Comparison of ENCODE assay signal across 2 cellular contexts in the genomic region with DNA sequence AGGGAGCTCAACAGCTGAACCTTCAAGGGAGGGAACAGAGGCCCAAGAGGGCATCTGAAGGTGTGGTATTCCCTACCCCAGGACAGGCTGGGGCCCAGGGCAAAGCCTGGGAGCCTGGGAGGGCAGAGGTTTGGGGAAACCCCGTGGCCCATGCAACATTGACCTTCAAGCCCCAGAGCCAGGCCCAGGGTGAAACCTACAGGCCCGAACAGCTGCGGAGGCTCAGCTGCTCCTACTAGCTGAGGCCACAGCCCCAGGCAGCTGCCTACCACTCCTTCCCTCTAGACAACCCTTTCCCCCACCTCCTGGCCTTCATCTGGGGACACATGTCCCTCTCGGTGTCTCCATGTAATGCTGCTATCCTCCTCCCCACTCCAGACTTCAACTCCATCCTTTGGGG.
TF ChIP-seq lines count a peak whose summit lies in the region.

No MANE protein-coding gene starts in this region.

TF ChIP-seq in GM12878, 131 proteins besides CTCF, POLR2A, EP300 and RAD21:
- 0 out of 2 replicates have a peak, but pooled peaks have one; percentile 8 for TF ChIP-seq TCF12 (IDR thresholded peaks at IDR 0.05; ENCODE audit: low read depth, low read length)
- no peak for TF ChIP-seq POU2F2 (IDR thresholded peaks at IDR 0.05; ENCODE audit: borderline replicate concordance, low read depth, low read length)
- TF ChIP-seq, protein P1, sequence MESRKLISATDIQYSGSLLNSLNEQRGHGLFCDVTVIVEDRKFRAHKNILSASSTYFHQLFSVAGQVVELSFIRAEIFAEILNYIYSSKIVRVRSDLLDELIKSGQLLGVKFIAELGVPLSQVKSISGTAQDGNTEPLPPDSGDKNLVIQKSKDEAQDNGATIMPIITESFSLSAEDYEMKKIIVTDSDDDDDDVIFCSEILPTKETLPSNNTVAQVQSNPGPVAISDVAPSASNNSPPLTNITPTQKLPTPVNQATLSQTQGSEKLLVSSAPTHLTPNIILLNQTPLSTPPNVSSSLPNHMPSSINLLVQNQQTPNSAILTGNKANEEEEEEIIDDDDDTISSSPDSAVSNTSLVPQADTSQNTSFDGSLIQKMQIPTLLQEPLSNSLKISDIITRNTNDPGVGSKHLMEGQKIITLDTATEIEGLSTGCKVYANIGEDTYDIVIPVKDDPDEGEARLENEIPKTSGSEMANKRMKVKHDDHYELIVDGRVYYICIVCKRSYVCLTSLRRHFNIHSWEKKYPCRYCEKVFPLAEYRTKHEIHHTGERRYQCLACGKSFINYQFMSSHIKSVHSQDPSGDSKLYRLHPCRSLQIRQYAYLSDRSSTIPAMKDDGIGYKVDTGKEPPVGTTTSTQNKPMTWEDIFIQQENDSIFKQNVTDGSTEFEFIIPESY (IDR thresholded peaks at IDR 0.05): no peak
- 0 out of 2 replicates have a peak, but pooled peaks have one; percentile 27 for TF ChIP-seq NR2F1 (conservative IDR thresholded peaks at IDR 0.05)

TF ChIP-seq in liver, 16 proteins besides CTCF, POLR2A, EP300 and RAD21:
- TF ChIP-seq RXRA (IDR thresholded peaks at IDR 0.05) (peak in 1 of 2 donors; percentile 17), FOXA1 (IDR thresholded peaks at IDR 0.05) (no peak), TAF1 (conservative IDR thresholded peaks at IDR 0.05) (no peak), FOXA2 (IDR thresholded peaks at IDR 0.05) (no peak), HNF4G (IDR thresholded peaks at IDR 0.05) (no peak), HNF4A (conservative IDR thresholded peaks at IDR 0.05) (peak; percentile 36 to 47), YY1 (IDR thresholded peaks at IDR 0.05) (no peak), SP1 (IDR thresholded peaks at IDR 0.05) (peak; percentile 38), JUND (IDR thresholded peaks at IDR 0.05) (no peak), EGR1 (IDR thresholded peaks at IDR 0.05; ENCODE audit: low read depth in 2 of 2) (no peak), GABPA (IDR thresholded peaks at IDR 0.05 in 1 of 2, conservative IDR thresholded peaks at IDR 0.05 in 1 of 2) (no peak)
- TF ChIP-seq, protein P1 (IDR thresholded peaks at IDR 0.05): no peak
- TF ChIP-seq, protein P2, sequence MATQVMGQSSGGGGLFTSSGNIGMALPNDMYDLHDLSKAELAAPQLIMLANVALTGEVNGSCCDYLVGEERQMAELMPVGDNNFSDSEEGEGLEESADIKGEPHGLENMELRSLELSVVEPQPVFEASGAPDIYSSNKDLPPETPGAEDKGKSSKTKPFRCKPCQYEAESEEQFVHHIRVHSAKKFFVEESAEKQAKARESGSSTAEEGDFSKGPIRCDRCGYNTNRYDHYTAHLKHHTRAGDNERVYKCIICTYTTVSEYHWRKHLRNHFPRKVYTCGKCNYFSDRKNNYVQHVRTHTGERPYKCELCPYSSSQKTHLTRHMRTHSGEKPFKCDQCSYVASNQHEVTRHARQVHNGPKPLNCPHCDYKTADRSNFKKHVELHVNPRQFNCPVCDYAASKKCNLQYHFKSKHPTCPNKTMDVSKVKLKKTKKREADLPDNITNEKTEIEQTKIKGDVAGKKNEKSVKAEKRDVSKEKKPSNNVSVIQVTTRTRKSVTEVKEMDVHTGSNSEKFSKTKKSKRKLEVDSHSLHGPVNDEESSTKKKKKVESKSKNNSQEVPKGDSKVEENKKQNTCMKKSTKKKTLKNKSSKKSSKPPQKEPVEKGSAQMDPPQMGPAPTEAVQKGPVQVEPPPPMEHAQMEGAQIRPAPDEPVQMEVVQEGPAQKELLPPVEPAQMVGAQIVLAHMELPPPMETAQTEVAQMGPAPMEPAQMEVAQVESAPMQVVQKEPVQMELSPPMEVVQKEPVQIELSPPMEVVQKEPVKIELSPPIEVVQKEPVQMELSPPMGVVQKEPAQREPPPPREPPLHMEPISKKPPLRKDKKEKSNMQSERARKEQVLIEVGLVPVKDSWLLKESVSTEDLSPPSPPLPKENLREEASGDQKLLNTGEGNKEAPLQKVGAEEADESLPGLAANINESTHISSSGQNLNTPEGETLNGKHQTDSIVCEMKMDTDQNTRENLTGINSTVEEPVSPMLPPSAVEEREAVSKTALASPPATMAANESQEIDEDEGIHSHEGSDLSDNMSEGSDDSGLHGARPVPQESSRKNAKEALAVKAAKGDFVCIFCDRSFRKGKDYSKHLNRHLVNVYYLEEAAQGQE (IDR thresholded peaks at IDR 0.05): no peak
- TF ChIP-seq, protein P3, sequence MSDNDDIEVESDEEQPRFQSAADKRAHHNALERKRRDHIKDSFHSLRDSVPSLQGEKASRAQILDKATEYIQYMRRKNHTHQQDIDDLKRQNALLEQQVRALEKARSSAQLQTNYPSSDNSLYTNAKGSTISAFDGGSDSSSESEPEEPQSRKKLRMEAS (IDR thresholded peaks at IDR 0.05): no peak
- TF ChIP-seq, protein P4, sequence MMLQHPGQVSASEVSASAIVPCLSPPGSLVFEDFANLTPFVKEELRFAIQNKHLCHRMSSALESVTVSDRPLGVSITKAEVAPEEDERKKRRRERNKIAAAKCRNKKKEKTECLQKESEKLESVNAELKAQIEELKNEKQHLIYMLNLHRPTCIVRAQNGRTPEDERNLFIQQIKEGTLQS (IDR thresholded peaks at IDR 0.05): no peak
